In the genomic region with DNA sequence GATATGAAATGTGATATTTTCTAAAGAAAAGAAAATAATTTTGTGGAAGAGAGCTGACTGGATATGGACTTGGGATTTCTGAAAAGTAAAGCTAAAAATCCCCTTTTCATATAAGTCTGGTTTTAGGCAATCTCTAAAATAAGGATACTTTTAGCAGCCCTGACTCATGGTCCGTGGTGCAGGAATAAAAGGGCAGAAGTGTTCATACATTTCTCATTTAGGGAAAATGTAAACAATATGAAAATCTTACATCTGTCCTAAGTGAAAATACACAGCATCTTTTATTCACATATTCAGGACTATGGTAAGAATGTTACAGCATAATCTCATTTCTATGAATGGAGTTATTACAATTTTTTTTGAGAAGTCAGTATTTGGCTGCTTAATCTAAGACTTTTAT, we compare ENCODE assay signal across 18 cellular contexts.
"Had no signal": no experiment of that assay in that cellular context is flagged by ENCODE, and none has a peak within 500 bp of the region (broad histone marks: within the 10 kb centered on the region; RNA-seq: fewer than 3 reads in every experiment).

No MANE protein-coding gene starts in this region.

- H3K27ac Mint-ChIP-seq: naive thymus-derived CD4-positive, alpha-beta T cell had no signal

- ATAC-seq: gastrocnemius medialis; lower lobe of right lung; naive thymus-derived CD4-positive, alpha-beta T cell had no signal

- DNase-seq: dermis blood vessel endothelial cell; dorsolateral prefrontal cortex; effector CD4-positive, alpha-beta T cell; effector memory CD4-positive, alpha-beta T cell; foreskin melanocyte; gastrocnemius medialis; glutamatergic neuron; head of caudate nucleus; heart right ventricle; hippocampal formation; left cardiac atrium; left lung; left ventricle myocardium superior; lower lobe of right lung; midbrain; naive thymus-derived CD4-positive, alpha-beta T cell had no signal

- H3K27ac ChIP-seq: coronary artery, dorsolateral prefrontal cortex, esophagus muscularis mucosa had no signal

- H3K36me3 ChIP-seq: esophagus muscularis mucosa, gastrocnemius medialis, heart right ventricle, left lung, lower lobe of right lung had no signal

- H3K4me3 Mint-ChIP-seq: naive thymus-derived CD4-positive, alpha-beta T cell had no signal

- H3K9me3 ChIP-seq: esophagus muscularis mucosa, gastrocnemius medialis, heart right ventricle, left lung, lower lobe of right lung had no signal

- H3K27me3 ChIP-seq: heart right ventricle, left lung had no signal
